In genomic region chr17:1765576-1765975, GRCh38 we compare ENCODE assay signal across 26 cellular contexts. TPM values are rescaled to one million over a fixed set of nuclear protein-coding genes. Genes with fewer than 3 reads are reported as not detected.
DNase-seq lines count a peak whose midpoint lies in the region; ATAC-seq and TF ChIP-seq lines count a peak whose summit lies in the region.
"Had no signal": no experiment of that assay in that cellular context is flagged by ENCODE, and none has a peak within 500 bp of the region (broad histone marks: within the 10 kb centered on the region; RNA-seq: fewer than 3 reads in every experiment).

No MANE protein-coding gene starts in this region.

- no peak overlapping the region for H3K4me3 ChIP-seq in BLaER1 treated with 17β-estradiol and CSF1 and Interleukin-3, amounts not matched to agents 10 nM and 100 nM
- H3K4me3 ChIP-seq in IMR-90 (ENCODE audit: insufficient read depth, low read depth, low read length) (no peak overlapping the region), lower lobe of right lung (no peak overlapping the region), testis (no peak overlapping the region)
- H3K4me3 ChIP-seq: dorsolateral prefrontal cortex, esophagus muscularis mucosa, Peyer's patch had no signal

- no peak overlapping the region for H2BK15ac ChIP-seq in IMR-90 (ENCODE audit: low read depth, low read length)

- no peak overlapping the region for H4K8ac ChIP-seq in IMR-90 (ENCODE audit: low read depth in 2 of 2, low read length in 2 of 2)

- H2AK9ac ChIP-seq in IMR-90 (replicated peaks; ENCODE audit: low read depth, low read length, poor library complexity): no peak overlapping the region

- H2BK20ac ChIP-seq in IMR-90 (ENCODE audit: low read depth, low read length): no peak overlapping the region

- H3K18ac ChIP-seq in IMR-90 (ENCODE audit: low read depth, low read length): no peak overlapping the region

- no TSS peak for BruUV-seq in IMR-90 (replicated peaks; lab: Mats Ljungman, UMichigan)

- ATAC-seq in IMR-90 (ENCODE audit: low read depth): no peak
- no peak for ATAC-seq in lower lobe of right lung
- ATAC-seq in GM18517 (IDR thresholded peaks at IDR 0.05; ENCODE audit: unreplicated experiment): no peak
- ATAC-seq: activated CD4-positive, alpha-beta T cell treated with anti-CD3 and anti-CD28 coated beads for 36 hours; stimulated activated naive B cell treated with anti-CD40 and anti-IgM and Interleukin-4, amounts not matched to agents 10 μg/mL and 1 μg/mL and 100 μg/mL, for 72 hours had no signal

- H3K79me1 ChIP-seq in IMR-90 (ENCODE audit: low read depth in 1 of 2, low read length in 2 of 2): no peaks in the 10 kb centered on the region

- no peak overlapping the region for H3K23ac ChIP-seq in IMR-90 (ENCODE audit: low read depth, low read length)

- H2BK5ac ChIP-seq in IMR-90 (ENCODE audit: low read depth, low read length, poor library complexity, severe bottlenecking): no peak overlapping the region

- H3K56ac ChIP-seq in IMR-90 (ENCODE audit: extremely low read depth, insufficient read depth, low read length): no peak overlapping the region

- peak overlapping the region in 9 of 11 experiments; percentile 2 to 94 (median 69); a peak in 8 of 22 replicates for H3K4me2 ChIP-seq in BLaER1 treated with 17β-estradiol and CSF1 and Interleukin-3, amounts not matched to agents 10 nM and 100 nM
- H3K4me2 ChIP-seq in IMR-90 (ENCODE audit: low read depth, low read length): no peak overlapping the region

- in situ Hi-C loops in IMR-90 (cut with MboI; ENCODE audit: low sequenced_read_pairs): no loop called here

- no peaks in the 10 kb centered on the region for H3K9me3 ChIP-seq in BLaER1 treated with 17β-estradiol and CSF1 and Interleukin-3, amounts not matched to agents 10 nM and 100 nM (replicated peaks in 1 of 11)
- H3K9me3 ChIP-seq in IMR-90 (ENCODE audit: control insufficient read depth, insufficient read depth, low read length) (no peaks in the 10 kb centered on the region), lower lobe of right lung (no peaks in the 10 kb centered on the region), testis (no peaks in the 10 kb centered on the region)
- H3K9me3 ChIP-seq: esophagus muscularis mucosa, Peyer's patch had no signal

- no peak overlapping the region for H4K91ac ChIP-seq in IMR-90 (ENCODE audit: insufficient read depth, low read depth, low read length)

- no peaks in the 10 kb centered on the region for H3K36me3 ChIP-seq in BLaER1 treated with 17β-estradiol and CSF1 and Interleukin-3, amounts not matched to agents 10 nM and 100 nM
- peaks cover 3% of the 10 kb centered on the region; the same call in 1 of the 2 replicates for H3K36me3 ChIP-seq in IMR-90 (ENCODE audit: control insufficient read depth, insufficient read depth, low read length)
- no peaks in the 10 kb centered on the region for H3K36me3 ChIP-seq in lower lobe of right lung
- H3K36me3 ChIP-seq in testis (ENCODE audit: low read depth, missing control alignments): no peaks in the 10 kb centered on the region
- H3K36me3 ChIP-seq: Peyer's patch had no signal

- TF ChIP-seq POLR2A in IMR-90 (IDR thresholded peaks at IDR 0.05; ENCODE audit: low read depth, low read length) (no peak), testis (IDR thresholded peaks at IDR 0.05) (no peak)

- peak overlapping the region in 2 of 11 experiments; percentile 31 to 41; a peak in 2 of 22 replicates for H3K9ac ChIP-seq in BLaER1 treated with 17β-estradiol and CSF1 and Interleukin-3, amounts not matched to agents 10 nM and 100 nM
- no peak overlapping the region for H3K9ac ChIP-seq in IMR-90 (ENCODE audit: low read depth, low read length)

- peak overlapping the region in 7 of 11 experiments; percentile 1 to 85 (median 75); a peak in 8 of 22 replicates for H3K27ac ChIP-seq in BLaER1 treated with 17β-estradiol and CSF1 and Interleukin-3, amounts not matched to agents 10 nM and 100 nM
- no peak overlapping the region for H3K27ac ChIP-seq in IMR-90 (ENCODE audit: insufficient read depth, low read length)
- peak overlapping the region; percentile 75 for H3K27ac ChIP-seq in lower lobe of right lung
- peak overlapping the region; percentile 60 to 93 for H3K27ac ChIP-seq in testis
- H3K27ac ChIP-seq: C4-2B, dorsolateral prefrontal cortex had no signal

- H3K4me1 ChIP-seq in BLaER1 treated with 17β-estradiol and CSF1 and Interleukin-3, amounts not matched to agents 10 nM and 100 nM: peaks cover 72 to 95% (median 89%) of the 10 kb centered on the region in 10 experiments
- H3K4me1 ChIP-seq in IMR-90 (ENCODE audit: control insufficient read depth, insufficient read depth, low read length): peaks cover 21% of the 10 kb centered on the region
- peaks cover 46% of the 10 kb centered on the region for H3K4me1 ChIP-seq in lower lobe of right lung
- H3K4me1 ChIP-seq in testis: peaks cover 44% of the 10 kb centered on the region

- H3K9me1 ChIP-seq in IMR-90 (ENCODE audit: insufficient read depth, low read length): peaks cover 9% of the 10 kb centered on the region

- H2AK5ac ChIP-seq in IMR-90 (ENCODE audit: low read depth, low read length): peak overlapping the region; percentile 53; the same call in 1 of the 2 replicates

- intact Hi-C loops in IMR-90 (cut with micrococcal nuclease): no loop called here
- intact Hi-C loops in lower lobe of right lung (cut with DNase I): no loop called here
- intact Hi-C loops in testis (cut with DNase I; ENCODE audit: low total_unique reads): loop anchor here (5.0 kb wide), 1 partner anchor 33 kb away; no protein-coding TSS in a partner anchor

- no peak overlapping the region for H4K5ac ChIP-seq in IMR-90 (ENCODE audit: low read depth, low read length)

- H3K27me3 ChIP-seq in BLaER1 treated with 17β-estradiol and CSF1 and Interleukin-3, amounts not matched to agents 10 nM and 100 nM: no peaks in the 10 kb centered on the region
- no peaks in the 10 kb centered on the region for H3K27me3 ChIP-seq in IMR-90 (ENCODE audit: control insufficient read depth, insufficient read depth, low read length)
- no peaks in the 10 kb centered on the region for H3K27me3 ChIP-seq in lower lobe of right lung (ENCODE audit: low read depth)
- H3K27me3 ChIP-seq in testis: no peaks in the 10 kb centered on the region
- H3K27me3 ChIP-seq: dorsolateral prefrontal cortex, Peyer's patch had no signal

- dilution Hi-C loops in IMR-90 (cut with HindIII; ENCODE audit: low sequenced_read_pairs, unreplicated experiment): no loop called here

- POLR2A ChIA-PET in IMR-90 (lab: Charles Lee; ENCODE audit: unreplicated experiment): no interaction called here

- TF ChIP-seq CTCF in IMR-90 (conservative IDR thresholded peaks at IDR 0.05; ENCODE audit: low read depth, low read length): no peak
- no peak for TF ChIP-seq CTCF in lower lobe of right lung (IDR thresholded peaks at IDR 0.05)
- TF ChIP-seq CTCF in testis (IDR thresholded peaks at IDR 0.05): no peak

- no CpG with 5 or more reads among the region's 3 CpGs for WGBS in IMR-90 (ENCODE audit: extremely low coverage in 2 of 2, insufficient read length in 1 of 2), 2 experiments
- WGBS in testis, 2 donors: 70 to 73% methylated on average over 3 of the region's 3 CpGs

- CTCF ChIA-PET in IMR-90 (lab: Yijun Ruan, JAX): no interaction called here

- no peak for TF ChIP-seq RAD21 in IMR-90 (IDR thresholded peaks at IDR 0.05; ENCODE audit: low read length)

- DNase-seq in IMR-90: no peak
- no peak for DNase-seq in lower lobe of right lung
- DNase-seq in testis: no peak
- no peak for DNase-seq in SK-N-DZ (ENCODE audit: low spot score)
- no peak for DNase-seq in HT-29 (ENCODE audit: low spot score)
- DNase-seq: activated CD4-positive, alpha-beta T cell treated with anti-CD3 and anti-CD28 coated beads for 36 hours; activated CD8-positive, alpha-beta memory T cell treated with anti-CD3 and anti-CD28 coated beads for 24 hours; activated gamma-delta T cell; cerebellar nuclear complex; dorsolateral prefrontal cortex; foreskin fibroblast; HCEC 1CT; naive B cell; NCI-H1048; NCI-H748 treated with DMSO at 0.1 percent for 48 hours; Peyer's patch; SIG-M5; stimulated activated naive B cell treated with anti-CD40 and anti-IgM and Interleukin-4, amounts not matched to agents 10 μg/mL and 1 μg/mL and 100 μg/mL, for 72 hours; SW 1271; T-helper 9 cell had no signal

- no peaks in the 10 kb centered on the region for H4K20me1 ChIP-seq in BLaER1 treated with 17β-estradiol and CSF1 and Interleukin-3, amounts not matched to agents 10 nM and 100 nM
- no peaks in the 10 kb centered on the region for H4K20me1 ChIP-seq in IMR-90 (ENCODE audit: insufficient read depth, low read length)

- 0 out of 2 replicates have a peak overlapping the region, but pooled peaks have one; percentile 29 for H3K4ac ChIP-seq in IMR-90 (ENCODE audit: low read depth, low read length)

- no peak overlapping the region for H3K14ac ChIP-seq in IMR-90 (replicated peaks; ENCODE audit: low read depth, low read length)

- no peak overlapping the region for H2AFZ ChIP-seq in IMR-90 (replicated peaks; ENCODE audit: low read length, poor library complexity)

- 0 out of 2 replicates have a peak overlapping the region, but pooled peaks have one; percentile 38 for H2BK120ac ChIP-seq in IMR-90 (ENCODE audit: low read depth, low read length)

RNA-seq across cellular contexts. Expression of gene SERPINF1, which starts 3.7 kb away (rescaled TPM):
- 11.7 and 15.6 TPM in 2 replicates for total RNA-seq in IMR-90 (2012; rRNA removed)
- polyA plus RNA-seq in IMR-90 (2012; rRNA removed): 90.2 and 94.3 TPM in 2 replicates
- 104 and 232 TPM in 2 replicates for polyA plus RNA-seq in IMR-90 (2012; cell fraction: cytosol; rRNA removed)
- polyA plus RNA-seq in IMR-90 (2012; cell fraction: nucleus; rRNA removed; ENCODE audit: low replicate concordance): 61.8 and 102 TPM in 2 replicates
- total RNA-seq in lower lobe of right lung: 204 TPM
- total RNA-seq in testis: 1,000 to 10,000 TPM; 1,211 to 2,317 TPM
- polyA plus RNA-seq in testis (ENCODE audit: insufficient read depth, low read depth, low replicate concordance): 828 TPM
- polyA plus RNA-seq in SK-N-DZ (2014; cell fraction: cytosol; rRNA removed): 458 and 511 TPM in 2 replicates
- polyA plus RNA-seq in SK-N-DZ (2014; cell fraction: nucleus; rRNA removed): 288 and 352 TPM in 2 replicates
- total RNA-seq in HT-29 (2014; rRNA removed; shearing (Covaris generic)): 1.1 and 5.0 TPM in 2 replicates

RNA-seq across cellular contexts. Expression of gene SERPINF2, which starts 22.9 kb away (rescaled TPM):
- total RNA-seq in IMR-90 (2012; rRNA removed) (not detected in 2 replicates), lower lobe of right lung (24.1 TPM), testis (10 to 100 TPM; 31.7 to 41.9 TPM)
- polyA plus RNA-seq in IMR-90 (2012; rRNA removed) (not detected in 2 replicates), testis (ENCODE audit: insufficient read depth, low read depth, low replicate concordance) (15.3 TPM)
- polyA plus RNA-seq in IMR-90 (2012; cell fraction: cytosol; rRNA removed): 0.02 TPM in 1 of 2 replicates, not detected in the other
- polyA plus RNA-seq in IMR-90 (2012; cell fraction: nucleus; rRNA removed; ENCODE audit: low replicate concordance): 0.08 and 0.17 TPM in 2 replicates
- 0.32 and 0.53 TPM in 2 replicates for polyA plus RNA-seq in SK-N-DZ (2014; cell fraction: cytosol; rRNA removed)
- 0.65 and 1.1 TPM in 2 replicates for polyA plus RNA-seq in SK-N-DZ (2014; cell fraction: nucleus; rRNA removed)
- total RNA-seq in HT-29 (2014; rRNA removed; shearing (Covaris generic)): 9.8 and 10.9 TPM in 2 replicates
- total RNA-seq: pulmonary artery endothelial cell, temporal lobe had no signal

RNA-seq across cellular contexts. Expression of gene WDR81, which starts 41.1 kb away (rescaled TPM):
- total RNA-seq in IMR-90 (2012; rRNA removed) (3.0 and 3.9 TPM in 2 replicates), lower lobe of right lung (49.9 TPM), testis (10 to 100 TPM; 58.4 to 71.4 TPM)
- polyA plus RNA-seq in IMR-90 (2012; rRNA removed) (8.4 and 10.4 TPM in 2 replicates), testis (ENCODE audit: insufficient read depth, low read depth, low replicate concordance) (16.9 TPM)
- polyA plus RNA-seq in IMR-90 (2012; cell fraction: cytosol; rRNA removed): 4.5 and 7.7 TPM in 2 replicates
- 21.3 and 52.6 TPM in 2 replicates for polyA plus RNA-seq in IMR-90 (2012; cell fraction: nucleus; rRNA removed; ENCODE audit: low replicate concordance)
- 21.5 and 24.9 TPM in 2 replicates for polyA plus RNA-seq in SK-N-DZ (2014; cell fraction: cytosol; rRNA removed)
- polyA plus RNA-seq in SK-N-DZ (2014; cell fraction: nucleus; rRNA removed): 42.6 and 48.5 TPM in 2 replicates
- 35.8 and 39.2 TPM in 2 replicates for total RNA-seq in HT-29 (2014; rRNA removed; shearing (Covaris generic))

RNA-seq across cellular contexts. Expression of gene TLCD2, which starts 55.4 kb away (rescaled TPM):
- 0.72 and 0.83 TPM in 2 replicates for total RNA-seq in IMR-90 (2012; rRNA removed)
- 0.67 and 1.2 TPM in 2 replicates for polyA plus RNA-seq in IMR-90 (2012; rRNA removed)
- 0.49 and 0.75 TPM in 2 replicates for polyA plus RNA-seq in IMR-90 (2012; cell fraction: cytosol; rRNA removed)
- 0.75 and 2.1 TPM in 2 replicates for polyA plus RNA-seq in IMR-90 (2012; cell fraction: nucleus; rRNA removed; ENCODE audit: low replicate concordance)
- total RNA-seq in lower lobe of right lung: 13.4 TPM
- 1 to 10 TPM; 1.2 to 2.0 TPM for total RNA-seq in testis
- polyA plus RNA-seq in testis (ENCODE audit: insufficient read depth, low read depth, low replicate concordance): 1.1 TPM
- polyA plus RNA-seq in SK-N-DZ (2014; cell fraction: cytosol; rRNA removed): 0.12 and 0.44 TPM in 2 replicates
- polyA plus RNA-seq in SK-N-DZ (2014; cell fraction: nucleus; rRNA removed): 0.15 and 0.43 TPM in 2 replicates
- total RNA-seq in HT-29 (2014; rRNA removed; shearing (Covaris generic)): 0.56 and 0.97 TPM in 2 replicates

Comparison
In these comparisons a context has a peak if more than half of its experiments do, and no peak if none do; other contexts are left out.
1. RNA of gene SERPINF1, which starts 3.7 kb away (total RNA-seq): 1,211 to 2,317 TPM in testis and 204 TPM in lower lobe of right lung (single experiment); 11.7 to 15.6 TPM in IMR-90 and 1.1 to 5.0 TPM in HT-29; every median in the first group is over 10 times any median in the second.
2. RNA of gene SERPINF2, which starts 22.9 kb away (total RNA-seq): 31.7 to 41.9 TPM in testis, 24.1 TPM in lower lobe of right lung (single experiment) and 9.8 to 10.9 TPM in HT-29; not detected in IMR-90; every median in the first group is over 10 times any median in the second.